In the genomic region with DNA sequence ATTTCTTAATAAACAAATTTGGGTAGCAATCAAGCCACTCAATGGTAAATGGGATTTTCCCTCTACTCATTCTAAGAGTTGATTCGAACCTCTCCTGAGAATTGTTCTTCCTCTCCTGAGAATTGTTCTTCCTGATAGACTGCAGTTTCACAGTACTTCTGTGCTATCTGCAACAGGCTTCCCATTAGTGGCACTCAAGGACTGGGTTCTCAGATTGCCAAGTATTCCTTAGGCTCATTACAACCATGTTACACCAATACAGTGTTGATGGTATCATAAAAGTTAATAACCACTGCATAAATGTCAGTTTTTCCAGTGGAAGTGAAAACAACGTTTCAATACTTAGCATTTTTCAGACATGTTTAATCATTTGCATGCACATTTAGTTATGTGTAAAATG, we compare ENCODE assay signal across 30 cellular contexts.
"Had no signal": no experiment of that assay in that cellular context is flagged by ENCODE, and none has a peak within 500 bp of the region (broad histone marks: within the 10 kb centered on the region; RNA-seq: fewer than 3 reads in every experiment).

No MANE protein-coding gene starts in this region.

- H3K27me3 ChIP-seq: ascending aorta had no signal

- H3K27ac ChIP-seq: ascending aorta, breast epithelium, VCaP had no signal

- H3K4me3 ChIP-seq: ascending aorta, breast epithelium had no signal

- DNase-seq: activated CD4-positive, alpha-beta memory T cell treated with anti-CD3 and anti-CD28 coated beads, Interleukin-2, amount 10 ng/mL, durations not matched to agents 7 days and 5 days; activated CD4-positive, alpha-beta T cell treated with anti-CD3 and anti-CD28 coated beads for 1 hour; activated CD4-positive, alpha-beta T cell treated with anti-CD3 and anti-CD28 coated beads for 36 hours; activated CD4-positive, alpha-beta T cell treated with anti-CD3 and anti-CD28 coated beads for 48 hours; activated CD4-positive, alpha-beta T cell treated with anti-CD3 and anti-CD28 coated beads, Interleukin-2, amount 10 ng/mL, durations not matched to agents 7 days and 5 days; activated CD4-positive, alpha-beta T cell treated with anti-CD3 and anti-CD28 coated beads, Interleukin-2, amount 50 U/mL, for 48 hours; activated CD4-positive, CD25-positive, alpha-beta regulatory T cell; activated CD8-positive, alpha-beta memory T cell treated with anti-CD3 and anti-CD28 coated beads for 24 hours; activated CD8-positive, alpha-beta memory T cell treated with anti-CD3 and anti-CD28 coated beads, Interleukin-2, amount 10 ng/mL, durations not matched to agents 7 days and 5 days; activated CD8-positive, alpha-beta memory T cell treated with anti-CD3 and anti-CD28 coated beads, Interleukin-2, amount 50 U/mL, for 48 hours; activated CD8-positive, alpha-beta T cell treated with anti-CD3 and anti-CD28 coated beads, Interleukin-2, amount 10 ng/mL, durations not matched to agents 7 days and 5 days; activated effector memory CD4-positive, alpha-beta T cell treated with Interleukin-2 at 50 U/mL for 16 hours; activated gamma-delta T cell; activated naive CD4-positive, alpha-beta T cell treated with anti-CD3 and anti-CD28 coated beads, Interleukin-2, amount 10 ng/mL, durations not matched to agents 7 days and 5 days; activated naive CD4-positive, alpha-beta T cell treated with Interleukin-2 at 50 U/mL for 16 hours; activated naive CD8-positive, alpha-beta T cell treated with anti-CD3 and anti-CD28 coated beads, Interleukin-2, amount 10 ng/mL, durations not matched to agents 7 days and 5 days; activated naive CD8-positive, alpha-beta T cell treated with anti-CD3 and anti-CD28 coated beads, Interleukin-2, amount 50 U/mL, for 24 hours; activated T-cell treated with anti-CD3 and anti-CD28 coated beads, Interleukin-2, amount 50 U/mL, for 24 hours; activated T-cell treated with anti-CD3 and anti-CD28 coated beads, Interleukin-2, amount 50 U/mL, for 48 hours; amygdala; anterior cingulate cortex; central memory CD4-positive, alpha-beta T cell; T-helper 1 cell; T-helper 2 cell; T-helper 9 cell had no signal

- H3K9me3 ChIP-seq: ascending aorta, breast epithelium had no signal

- FAIRE-seq: TTC549 had no signal

- ATAC-seq: activated CD4-positive, alpha-beta T cell treated with anti-CD3 and anti-CD28 coated beads for 36 hours; activated CD4-positive, CD25-positive, alpha-beta regulatory T cell treated with anti-CD3 and anti-CD28 coated beads, Interleukin-2, amount 50 U/mL, for 24 hours; activated CD8-positive, alpha-beta memory T cell treated with anti-CD3 and anti-CD28 coated beads, Interleukin-2, amount 10 ng/mL, durations not matched to agents 7 days and 5 days; activated CD8-positive, alpha-beta T cell treated with anti-CD3 and anti-CD28 coated beads, Interleukin-2, amount 10 ng/mL, durations not matched to agents 7 days and 5 days; activated naive CD8-positive, alpha-beta T cell treated with anti-CD3 and anti-CD28 coated beads, Interleukin-2, amount 50 U/mL, for 24 hours had no signal

- H3K4me1 ChIP-seq: ascending aorta, breast epithelium had no signal

- H3K36me3 ChIP-seq: ascending aorta, breast epithelium had no signal
